ENCODE assay signal across 8 cellular contexts in genomic region chr1:112956503-112957132, GRCh38. TPM values are rescaled to one million over a fixed set of nuclear protein-coding genes. Genes with fewer than 3 reads are reported as not detected.
A peak's percentile ranks its signal among the peaks of the same experiment; 100 is the strongest.
DNase-seq lines count a peak whose midpoint lies in the region; ATAC-seq and TF ChIP-seq lines count a peak whose summit lies in the region.

No MANE protein-coding gene starts in this region.

- H3K9me3 ChIP-seq in RWPE2 (ENCODE audit: severe bottlenecking), result no peaks in the 10 kb centered on the region

- H3K4me3 ChIP-seq in GM12864 (ENCODE audit: low read depth, low read length), result peak overlapping the region; percentile 100
- peak overlapping the region; percentile 62 for H3K4me3 ChIP-seq in RWPE2 (ENCODE audit: severe bottlenecking)
- H3K4me3 ChIP-seq in brain microvascular endothelial cell (ENCODE audit: low read depth, low read length), result peak overlapping the region; percentile 92

- DNase-seq in GM12864 (ENCODE audit: low read depth) (no peak), RWPE2 (ENCODE audit: low spot score) (no peak), brain microvascular endothelial cell (peak; percentile 38), left colon (peak; percentile 25 to 46), A172 (ENCODE audit: low spot score) (no peak), G401 (ENCODE audit: low spot score) (no peak)
- DNase-seq in stimulated activated CD4-positive, alpha-beta T cell treated with anti-CD3 and anti-CD28 coated beads, Interleukin-2, amount 100 ng/mL, for 24 hours, result peak; percentile 47 to 54

- in situ Hi-C loops in brain microvascular endothelial cell (cut with HindIII; ENCODE audit: low pct_ligation_motif_present, low sequenced_read_pairs), result no loop called here
- in situ Hi-C loops in G401 (cut with HindIII; ENCODE audit: low sequenced_read_pairs), result no loop called here

- no peak for TF ChIP-seq CTCF in GM12864 (IDR thresholded peaks at IDR 0.05; ENCODE audit: low read depth, low read length, missing control alignments)
- TF ChIP-seq CTCF in RWPE2 (IDR thresholded peaks at IDR 0.05; ENCODE audit: poor library complexity, severe bottlenecking), result no peak
- no peak for TF ChIP-seq CTCF in brain microvascular endothelial cell (IDR thresholded peaks at IDR 0.05; ENCODE audit: low read depth, low read length, missing control alignments)

- H3K4me1 ChIP-seq in RWPE2 (ENCODE audit: insufficient read depth, poor library complexity, severe bottlenecking), result peaks cover 23% of the 10 kb centered on the region

- peak overlapping the region; percentile 87 for H3K27ac ChIP-seq in RWPE2 (ENCODE audit: poor library complexity, severe bottlenecking)
- H3K27ac ChIP-seq in brain microvascular endothelial cell, result peak overlapping the region; percentile 82

- intact Hi-C loops in left colon (cut with DNase I, micrococcal nuclease), result no loop called here

- ATAC-seq in HG02623 (IDR thresholded peaks at IDR 0.05; ENCODE audit: unreplicated experiment) (peak; percentile 2), RWPE2 (ENCODE audit: low read depth) (peak; percentile 1), left colon (no peak)

- H3K27me3 ChIP-seq in RWPE2 (ENCODE audit: insufficient read depth, poor library complexity, severe bottlenecking) (no peaks in the 10 kb centered on the region), brain microvascular endothelial cell (replicated peaks) (no peaks in the 10 kb centered on the region)

- peaks cover 51% of the 10 kb centered on the region for H3K36me3 ChIP-seq in RWPE2 (ENCODE audit: low read depth)
- peaks cover 10% of the 10 kb centered on the region for H3K36me3 ChIP-seq in brain microvascular endothelial cell (replicated peaks)

RNA-seq across cellular contexts. Expression of gene SLC16A1, which starts 0.6 kb away (rescaled TPM):
- 100 to 1,000 TPM in 1 of 2 donors, 10 to 100 TPM in 1; 83.3 to 121 TPM for total RNA-seq in left colon
- 104 and 105 TPM in 2 replicates for total RNA-seq in A172 (2014; rRNA removed; shearing (Covaris generic))
- 93.0 and 113 TPM in 2 replicates for total RNA-seq in G401 (2014; rRNA removed; shearing (Covaris generic))

Comparison
In these comparisons a context has a peak if more than half of its experiments do, and no peak if none do; other contexts are left out.
1. DNase-seq: peak in brain microvascular endothelial cell (single experiment), left colon (2 of 2) and stimulated activated CD4-positive, alpha-beta T cell treated with anti-CD3 and anti-CD28 coated beads, Interleukin-2, amount 100 ng/mL, for 24 hours (2 of 2); none in GM12864 (single experiment), RWPE2 (single experiment), A172 (single experiment) and G401 (single experiment).
2. Peak in every context shown above with its lines, with median percentiles within 50 percentile points of each other: H3K4me3 ChIP-seq.